ENCODE assay signal across 1 cellular context in genomic region chr5:133806847-133807246, GRCh38.
TF ChIP-seq lines count a peak whose summit lies in the region.

No MANE protein-coding gene starts in this region.

TF ChIP-seq in GM23338, 12 proteins besides CTCF, POLR2A, EP300 and RAD21 (continued from another document):
- TF ChIP-seq EZH2 (IDR thresholded peaks at IDR 0.05; ENCODE audit: low read depth, unreplicated experiment) (no peak), JUNB (IDR thresholded peaks at IDR 0.05; ENCODE audit: unreplicated experiment) (no peak), POLR2AphosphoS5 (IDR thresholded peaks at IDR 0.05; ENCODE audit: low read depth) (no peak), ZNF462 (CRISPR knock-in tag; IDR thresholded peaks at IDR 0.05) (no peak), REST (IDR thresholded peaks at IDR 0.05; ENCODE audit: unreplicated experiment) (no peak), NANOG (IDR thresholded peaks at IDR 0.05; ENCODE audit: borderline replicate concordance) (no peak)
